Comparison of ENCODE assay signal across 32 cellular contexts in genomic region chr12:131589966-131590365, GRCh38.
"Had no signal": no experiment of that assay in that cellular context is flagged by ENCODE, and none has a peak within 500 bp of the region (broad histone marks: within the 10 kb centered on the region; RNA-seq: fewer than 3 reads in every experiment).

No MANE protein-coding gene starts in this region.

- FAIRE-seq: frontal cortex, islet of Langerhans, pancreas, TTC549 had no signal

- H3K4me2 ChIP-seq: smooth muscle cell had no signal

- H3K4me3 ChIP-seq: adrenal gland, ascending aorta, cardiac muscle cell, colonic mucosa, dorsolateral prefrontal cortex, left ventricle myocardium inferior, lung, pancreas, psoas muscle, smooth muscle cell, stomach, suprapubic skin, tibial artery, upper lobe of right lung had no signal

- H3K36me3 ChIP-seq: adrenal gland, ascending aorta, cardiac muscle cell, colonic mucosa, left ventricle myocardium inferior, pancreas, stomach, suprapubic skin, tibial artery, upper lobe of right lung, WERI-Rb-1 had no signal

- DNase-seq: activated CD4-positive, alpha-beta T cell treated with anti-CD3 and anti-CD28 coated beads for 48 hours; activated CD4-positive, alpha-beta T cell treated with anti-CD3 and anti-CD28 coated beads, Interleukin-2, amount 50 U/mL, for 48 hours; activated CD8-positive, alpha-beta memory T cell treated with anti-CD3 and anti-CD28 coated beads for 24 hours; activated CD8-positive, alpha-beta memory T cell treated with anti-CD3 and anti-CD28 coated beads, Interleukin-2, amount 50 U/mL, for 4 hours; activated effector memory CD4-positive, alpha-beta T cell treated with anti-CD3 and anti-CD28 coated beads, Interleukin-2, amount 50 U/mL, for 16 hours; activated naive CD4-positive, alpha-beta T cell treated with anti-CD3 and anti-CD28 coated beads for 36 hours; activated naive CD8-positive, alpha-beta T cell treated with anti-CD3 and anti-CD28 coated beads for 36 hours; activated T-cell treated with anti-CD3 and anti-CD28 coated beads, Interleukin-2, amount 50 U/mL, for 1 hour; adrenal gland; cerebellar nuclear complex; colonic mucosa; dorsolateral prefrontal cortex; effector memory CD4-positive, alpha-beta T cell; left ventricle myocardium inferior; pancreas; psoas muscle; stimulated activated CD4-positive, alpha-beta T cell treated with anti-CD3 and anti-CD28 coated beads, Interleukin-1b, Interleukin-23, amount 100 ng/mL, for 48 hours; stimulated activated CD4-positive, alpha-beta T cell treated with anti-CD3 and anti-CD28 coated beads, Interleukin-4, amount 100 ng/mL, for 4 hours; stimulated activated CD8-positive, alpha-beta memory T cell treated with anti-CD3 and anti-CD28 coated beads, Interleukin-4, amount 100 ng/mL, for 48 hours; stimulated activated naive B cell treated with anti-CD40 and anti-IgM and Interleukin-4, amounts not matched to agents 10 μg/mL and 1 μg/mL and 100 μg/mL, for 72 hours; stomach; tibial artery; upper lobe of right lung; WERI-Rb-1 had no signal

- H3K9me3 ChIP-seq: adrenal gland, ascending aorta, colonic mucosa, left ventricle myocardium inferior, pancreas, psoas muscle, suprapubic skin, upper lobe of right lung had no signal

- H3K27ac ChIP-seq: adrenal gland, ascending aorta, cardiac muscle cell, colonic mucosa, dorsolateral prefrontal cortex, left ventricle myocardium inferior, pancreas, psoas muscle, suprapubic skin, tibial artery, upper lobe of right lung, WERI-Rb-1 had no signal

- H3K4me1 ChIP-seq: adrenal gland, ascending aorta, colonic mucosa, left ventricle myocardium inferior, pancreas, psoas muscle, stomach, suprapubic skin, tibial artery, upper lobe of right lung had no signal

- H3K27me3 ChIP-seq: adrenal gland, ascending aorta, cardiac muscle cell, colonic mucosa, pancreas, upper lobe of right lung had no signal
